ENCODE assay signal across 1 cellular context in the genomic region with DNA sequence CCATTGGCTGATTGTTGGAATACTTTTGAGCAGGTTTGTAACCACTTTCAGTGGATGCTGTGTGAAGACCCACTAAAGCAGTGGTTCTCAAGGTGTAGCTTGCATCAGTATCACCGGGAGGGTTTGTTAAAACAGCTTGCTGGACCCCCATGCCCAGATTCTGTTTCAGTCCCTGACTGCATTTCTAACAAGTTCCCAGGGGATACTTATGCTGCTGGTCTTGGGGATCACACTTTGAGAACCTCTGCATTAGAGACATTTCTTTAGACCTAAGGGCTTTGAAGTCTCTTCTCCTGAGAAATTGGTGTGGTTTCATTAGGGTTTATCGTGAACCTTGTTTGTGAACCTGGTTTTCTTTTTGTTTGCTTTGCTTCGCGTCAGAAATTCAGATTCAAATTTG.
TF ChIP-seq lines count a peak whose summit lies in the region.

No MANE protein-coding gene starts in this region.

TF ChIP-seq in SK-N-SH, 30 proteins besides CTCF, POLR2A, EP300 and RAD21:
- TF ChIP-seq, protein P1, sequence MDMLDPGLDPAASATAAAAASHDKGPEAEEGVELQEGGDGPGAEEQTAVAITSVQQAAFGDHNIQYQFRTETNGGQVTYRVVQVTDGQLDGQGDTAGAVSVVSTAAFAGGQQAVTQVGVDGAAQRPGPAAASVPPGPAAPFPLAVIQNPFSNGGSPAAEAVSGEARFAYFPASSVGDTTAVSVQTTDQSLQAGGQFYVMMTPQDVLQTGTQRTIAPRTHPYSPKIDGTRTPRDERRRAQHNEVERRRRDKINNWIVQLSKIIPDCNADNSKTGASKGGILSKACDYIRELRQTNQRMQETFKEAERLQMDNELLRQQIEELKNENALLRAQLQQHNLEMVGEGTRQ (IDR thresholded peaks at IDR 0.05; ENCODE audit: borderline replicate concordance, low read depth, low read length) = no peak
- no peak for TF ChIP-seq FOXJ3 (CRISPR knock-in tag; IDR thresholded peaks at IDR 0.05)
- no peak for TF ChIP-seq SMC3 (IDR thresholded peaks at IDR 0.05; ENCODE audit: low read depth, low read length)
- no peak for TF ChIP-seq NRF1 (IDR thresholded peaks at IDR 0.05; ENCODE audit: low read depth, low read length)
